ENCODE assay signal across 8 cellular contexts in the genomic region with DNA sequence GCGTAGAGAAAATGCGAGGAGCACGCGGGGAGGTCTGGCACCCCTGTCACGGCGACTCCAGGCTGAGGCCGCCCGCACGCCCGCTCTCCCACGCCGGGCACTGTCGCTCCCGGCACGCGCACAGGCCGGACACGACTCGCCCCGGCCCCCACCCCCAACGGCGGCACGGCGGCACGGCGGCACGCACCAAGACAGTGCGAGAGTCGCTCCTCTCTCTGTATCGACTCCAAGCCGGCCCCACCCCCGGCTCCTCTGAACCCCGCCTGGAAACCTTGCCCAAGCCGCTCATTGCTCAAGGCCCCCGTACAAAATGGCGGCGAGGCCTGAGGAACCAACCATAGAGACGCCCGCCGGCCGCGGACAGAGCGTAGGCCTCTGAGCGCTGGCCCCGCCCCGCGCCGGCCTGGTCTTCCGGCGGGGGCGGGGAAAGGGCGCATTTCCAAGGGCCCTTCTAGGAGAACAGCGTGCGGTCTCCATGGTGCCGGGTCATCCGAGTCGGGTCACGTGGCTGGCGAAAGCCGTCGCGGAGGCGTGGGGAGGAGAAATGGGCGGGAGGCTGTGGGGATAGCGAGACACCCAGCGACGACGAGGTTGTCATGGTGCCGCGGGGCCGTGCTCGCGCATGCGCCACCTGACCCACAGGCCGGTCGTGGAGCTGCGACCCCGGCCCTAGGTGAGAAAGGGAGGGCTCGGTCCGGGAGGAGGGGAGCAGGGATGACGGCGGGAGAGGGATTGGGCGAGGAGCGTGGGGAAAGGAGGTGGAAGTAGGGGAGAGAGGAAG.
DNase-seq lines count a peak whose midpoint lies in the region; ATAC-seq lines count a peak whose summit lies in the region.

A gene with protein sequence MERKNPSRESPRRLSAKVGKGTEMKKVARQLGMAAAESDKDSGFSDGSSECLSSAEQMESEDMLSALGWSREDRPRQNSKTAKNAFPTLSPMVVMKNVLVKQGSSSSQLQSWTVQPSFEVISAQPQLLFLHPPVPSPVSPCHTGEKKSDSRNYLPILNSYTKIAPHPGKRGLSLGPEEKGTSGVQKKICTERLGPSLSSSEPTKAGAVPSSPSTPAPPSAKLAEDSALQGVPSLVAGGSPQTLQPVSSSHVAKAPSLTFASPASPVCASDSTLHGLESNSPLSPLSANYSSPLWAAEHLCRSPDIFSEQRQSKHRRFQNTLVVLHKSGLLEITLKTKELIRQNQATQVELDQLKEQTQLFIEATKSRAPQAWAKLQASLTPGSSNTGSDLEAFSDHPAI (plus strand): TSS at position 570 of the 781 bp plus-strand sequence. CDS start 7,451 bp downstream, outside the sequence.

- peaks cover 0 to under 1% (median 0%) of the 10 kb centered on the region in 11 experiments; a peak in 1 of 22 replicates for H3K9me3 ChIP-seq in BLaER1 treated with 17β-estradiol and CSF1 and Interleukin-3, amounts not matched to agents 10 nM and 100 nM (replicated peaks in 1 of 11)

- peak within 1 kb of the TSS; percentile 76 to 93 (median 88) for H3K4me3 ChIP-seq in BLaER1 treated with 17β-estradiol and CSF1 and Interleukin-3, amounts not matched to agents 10 nM and 100 nM

- H3K27me3 ChIP-seq in BLaER1 treated with 17β-estradiol and CSF1 and Interleukin-3, amounts not matched to agents 10 nM and 100 nM, result no peaks in the 10 kb centered on the region

- DNase-seq in NCI-H748 (lab: John Stamatoyannopoulos, UW; ENCODE audit: unreplicated experiment) (peak; percentile 99), dedifferentiated amniotic fluid mesenchymal stem cell (ENCODE audit: extremely low spot score) (peak; percentile 99), left kidney (ENCODE audit: low read depth, low spot score) (peak; percentile 100)
- peak; percentile 99 for DNase-seq in activated CD4-positive, alpha-beta T cell treated with anti-CD3 and anti-CD28 coated beads, Interleukin-2, amount 50 U/mL, for 1 hour
- peak; percentile 99 to 100 for DNase-seq in stimulated activated CD4-positive, alpha-beta T cell treated with anti-CD3 and anti-CD28 coated beads, Interleukin-2, amount 100 ng/mL, for 24 hours

- H3K36me3 ChIP-seq in BLaER1 treated with 17β-estradiol and CSF1 and Interleukin-3, amounts not matched to agents 10 nM and 100 nM, result 0 out of 22 replicates have a peak, but pooled peaks cover 0 to 2% (median 0%) of the 10 kb centered on the region in 11 experiments

- ATAC-seq in GM19351 (IDR thresholded peaks at IDR 0.05; ENCODE audit: unreplicated experiment), result peak; percentile 78
- peak; percentile 88 for ATAC-seq in HG03521 (IDR thresholded peaks at IDR 0.05; ENCODE audit: unreplicated experiment)

- H3K27ac ChIP-seq in BLaER1 treated with 17β-estradiol and CSF1 and Interleukin-3, amounts not matched to agents 10 nM and 100 nM, result peak within 1 kb of the TSS; percentile 89 to 98 (median 93)

- peak within 1 kb of the TSS; percentile 81 to 95 (median 94) for H3K9ac ChIP-seq in BLaER1 treated with 17β-estradiol and CSF1 and Interleukin-3, amounts not matched to agents 10 nM and 100 nM

- H3K4me2 ChIP-seq in BLaER1 treated with 17β-estradiol and CSF1 and Interleukin-3, amounts not matched to agents 10 nM and 100 nM, result peak within 1 kb of the TSS; percentile 94 to 100 (median 98)

- H3K4me1 ChIP-seq in BLaER1 treated with 17β-estradiol and CSF1 and Interleukin-3, amounts not matched to agents 10 nM and 100 nM, result peaks cover 31 to 53% (median 45%) of the 10 kb centered on the region in 10 experiments

- H4K20me1 ChIP-seq in BLaER1 treated with 17β-estradiol and CSF1 and Interleukin-3, amounts not matched to agents 10 nM and 100 nM, result peaks cover 0 to 10% (median 0%) of the 10 kb centered on the region in 11 experiments; a peak in 5 of 22 replicates

Comparison
In these comparisons a context has a peak if more than half of its experiments do, and no peak if none do; other contexts are left out.
1. Peak in every context shown above with its lines: DNase-seq, ATAC-seq, H3K4me3 ChIP-seq and H3K27ac ChIP-seq.